ENCODE assay signal across 16 cellular contexts in genomic region chr22:21945453-21946261, GRCh38. TPM values are rescaled to one million over a fixed set of nuclear protein-coding genes. Genes with fewer than 3 reads are reported as not detected.
DNase-seq lines count a peak whose midpoint lies in the region; ATAC-seq and TF ChIP-seq lines count a peak whose summit lies in the region.
"Had no signal": no experiment of that assay in that cellular context is flagged by ENCODE, and none has a peak within 500 bp of the region (broad histone marks: within the 10 kb centered on the region; RNA-seq: fewer than 3 reads in every experiment).

No MANE protein-coding gene starts in this region.

- peaks cover 34% of the 10 kb centered on the region for H3K4me1 ChIP-seq in right cardiac atrium (ENCODE audit: control insufficient read depth, insufficient read depth, low read length)
- peaks cover 55% of the 10 kb centered on the region for H3K4me1 ChIP-seq in psoas muscle

- peak overlapping the region; percentile 94 for H3K27ac Mint-ChIP-seq in endothelial cell (ENCODE audit: unreplicated experiment)
- no peak overlapping the region for H3K27ac Mint-ChIP-seq in Calu3 (ENCODE audit: unreplicated experiment)
- H3K27ac Mint-ChIP-seq: activated naive CD8-positive, alpha-beta T cell treated with anti-CD3 and anti-CD28 coated beads for 36 hours had no signal

- ATAC-seq in right cardiac atrium (no peak), Right ventricle myocardium superior (ENCODE audit: poor library complexity) (no peak), psoas muscle (peak in 2 of 4 donors; percentile 36 to 41), HG03520 (IDR thresholded peaks at IDR 0.05; ENCODE audit: unreplicated experiment) (no peak), HG03135 (IDR thresholded peaks at IDR 0.05; ENCODE audit: unreplicated experiment) (no peak)

- H3K4me3 ChIP-seq in right cardiac atrium (ENCODE audit: low read length) = no peak overlapping the region
- H3K4me3 ChIP-seq in psoas muscle = no peak overlapping the region
- H3K4me3 ChIP-seq: tibial artery had no signal

- H3K27me3 ChIP-seq in right cardiac atrium (ENCODE audit: control insufficient read depth, insufficient read depth) (no peaks in the 10 kb centered on the region), psoas muscle (ENCODE audit: insufficient read depth in 3 of 3, low read length in 2 of 3) (no peaks in the 10 kb centered on the region)
- H3K27me3 ChIP-seq: tibial artery had no signal

- CTCF ChIA-PET in Calu3 (lab: Charles Lee) = no interaction called here

- TF ChIP-seq CTCF in endothelial cell (IDR thresholded peaks at IDR 0.05; ENCODE audit: unreplicated experiment) = no peak
- TF ChIP-seq CTCF in psoas muscle (IDR thresholded peaks at IDR 0.05) = no peak
- TF ChIP-seq CTCF in Calu3 (IDR thresholded peaks at IDR 0.05; ENCODE audit: unreplicated experiment) = no peak

- BruUV-seq in Calu3 (replicated peaks; lab: Mats Ljungman, UMichigan) = no TSS peak

- WGBS in right cardiac atrium = 88% methylated on average over 13 of the region's 13 CpGs
- WGBS in psoas muscle, 3 donors = 48 to 61% (median 50%) methylated on average over 13 of the region's 13 CpGs

- no peaks in the 10 kb centered on the region for H3K9me3 Mint-ChIP-seq in endothelial cell (ENCODE audit: unreplicated experiment)
- no peaks in the 10 kb centered on the region for H3K9me3 Mint-ChIP-seq in Calu3 (ENCODE audit: low read depth, unreplicated experiment)
- H3K9me3 Mint-ChIP-seq: activated naive CD8-positive, alpha-beta T cell treated with anti-CD3 and anti-CD28 coated beads for 36 hours had no signal

- H3K36me3 Mint-ChIP-seq in endothelial cell (ENCODE audit: low read depth, unreplicated experiment) (peaks cover 38% of the 10 kb centered on the region), Calu3 (ENCODE audit: insufficient read depth, unreplicated experiment) (peaks cover 18% of the 10 kb centered on the region)

- intact Hi-C loops in right cardiac atrium (cut with DNase I) = no loop called here
- intact Hi-C loops in Right ventricle myocardium superior (cut with DNase I) = no loop called here
- intact Hi-C loops in psoas muscle (cut with DNase I) = no loop called here
- intact Hi-C loops in Calu3 (cut with micrococcal nuclease; ENCODE audit: unreplicated experiment) = no loop called here

- H3K27ac ChIP-seq in right cardiac atrium (ENCODE audit: low read length) = peak overlapping the region; percentile 8
- peak overlapping the region; percentile 42 for H3K27ac ChIP-seq in psoas muscle

- H3K36me3 ChIP-seq in psoas muscle (ENCODE audit: insufficient read depth in 1 of 2, low read depth in 1 of 2) = peaks cover 0 to 23% of the 10 kb centered on the region in 2 donors

- H3K4me3 Mint-ChIP-seq in endothelial cell (ENCODE audit: unreplicated experiment) (peak overlapping the region; percentile 69), Calu3 (ENCODE audit: low read depth, unreplicated experiment) (no peak overlapping the region)
- H3K4me3 Mint-ChIP-seq: activated naive CD8-positive, alpha-beta T cell treated with anti-CD3 and anti-CD28 coated beads for 36 hours had no signal

- H3K9me3 ChIP-seq in right cardiac atrium (ENCODE audit: control insufficient read depth, low read length) (no peaks in the 10 kb centered on the region), psoas muscle (no peaks in the 10 kb centered on the region)
- H3K9me3 ChIP-seq: tibial artery had no signal

- peaks cover 90% of the 10 kb centered on the region for H3K4me1 Mint-ChIP-seq in endothelial cell (ENCODE audit: unreplicated experiment)
- peaks cover 17% of the 10 kb centered on the region for H3K4me1 Mint-ChIP-seq in Calu3 (ENCODE audit: low read depth, unreplicated experiment)

- DNase-seq in right cardiac atrium (peak in 1 of 3 donors; percentile 50), Right ventricle myocardium superior (no peak), endothelial cell (ENCODE audit: low spot score) (no peak), psoas muscle (no peak), Calu3 (no peak)
- no peak for DNase-seq in activated effector memory CD4-positive, alpha-beta T cell treated with Interleukin-2 at 50 U/mL for 16 hours
- DNase-seq: activated CD4-positive, alpha-beta T cell treated with anti-CD3 and anti-CD28 coated beads, Interleukin-2, amount 50 U/mL, for 1 hour; activated naive CD8-positive, alpha-beta T cell treated with anti-CD3 and anti-CD28 coated beads for 36 hours; effector CD4-positive, alpha-beta T cell; HCEC 1CT; NCI-H1694; NCI-H446; SW 1271 had no signal

- H3K27me3 Mint-ChIP-seq in endothelial cell (ENCODE audit: unreplicated experiment) (peaks cover 7% of the 10 kb centered on the region), Calu3 (ENCODE audit: unreplicated experiment) (no peaks in the 10 kb centered on the region)
- H3K27me3 Mint-ChIP-seq: activated naive CD8-positive, alpha-beta T cell treated with anti-CD3 and anti-CD28 coated beads for 36 hours had no signal

RNA-seq across cellular contexts. Expression of gene PPM1F, which starts 7.0 kb away (rescaled TPM):
- 10 to 100 TPM; 19.7 to 25.5 (median 22.0) TPM for total RNA-seq in right cardiac atrium
- polyA plus RNA-seq in right cardiac atrium = 17.5 TPM
- 19.3 TPM for total RNA-seq in Right ventricle myocardium superior
- total RNA-seq in endothelial cell (ENCODE audit: unreplicated experiment) = 244 TPM
- 10 to 100 TPM; 11.9 to 29.5 (median 15.7) TPM for total RNA-seq in psoas muscle
- polyA plus RNA-seq in psoas muscle = 10 to 100 TPM in 2 of 3 donors, 1 to 10 TPM in 1; 8.1 to 13.1 (median 11.8) TPM
- total RNA-seq in Calu3 (2022) = 19.0 and 19.8 TPM in 2 replicates

RNA-seq across cellular contexts. Expression of gene TOP3B, which starts 36.9 kb away (rescaled TPM):
- total RNA-seq in right cardiac atrium = 10 to 100 TPM; 12.7 to 17.8 (median 13.8) TPM
- 11.1 TPM for polyA plus RNA-seq in right cardiac atrium
- total RNA-seq in Right ventricle myocardium superior = 9.0 TPM
- total RNA-seq in endothelial cell (ENCODE audit: unreplicated experiment) = 55.6 TPM
- 10 to 100 TPM in 1 of 4 donors, 1 to 10 TPM in 3; 5.4 to 12.2 (median 9.0) TPM for total RNA-seq in psoas muscle
- polyA plus RNA-seq in psoas muscle = 10 to 100 TPM in 1 of 3 donors, 1 to 10 TPM in 2; 6.4 to 13.5 (median 8.1) TPM
- total RNA-seq in Calu3 (2022) = 45.1 and 48.0 TPM in 2 replicates
